ENCODE assay signal across 1 cellular context in genomic region chr3:50759015-50759414, GRCh38.
TF ChIP-seq lines count a peak whose summit lies in the region.

No MANE protein-coding gene starts in this region.

TF ChIP-seq in HepG2, 621 proteins besides CTCF, POLR2A, EP300 and RAD21 (continued from another document):
- TF ChIP-seq ZXDC (CRISPR knock-in tag; IDR thresholded peaks at IDR 0.05) = no peak
- TF ChIP-seq NPAS2 (CRISPR knock-in tag; IDR thresholded peaks at IDR 0.05; ENCODE audit: borderline replicate concordance) = no peak
- TF ChIP-seq SNAI1 (CRISPR knock-in tag; IDR thresholded peaks at IDR 0.05; ENCODE audit: borderline replicate concordance) = no peak
- no peak for TF ChIP-seq ZNF441 (CRISPR knock-in tag; IDR thresholded peaks at IDR 0.05; ENCODE audit: borderline replicate concordance)
- no peak for TF ChIP-seq ZSCAN31 (CRISPR knock-in tag; IDR thresholded peaks at IDR 0.05; ENCODE audit: low read depth)
- no peak for TF ChIP-seq CAMTA2 (CRISPR knock-in tag; IDR thresholded peaks at IDR 0.05; ENCODE audit: borderline replicate concordance)
- no peak for TF ChIP-seq SUZ12 (IDR thresholded peaks at IDR 0.05; ENCODE audit: low read depth, low read length)
- no peak for TF ChIP-seq ATF1 (CRISPR knock-in tag; IDR thresholded peaks at IDR 0.05)
- no peak for TF ChIP-seq SNRNP70 (IDR thresholded peaks at IDR 0.05; ENCODE audit: low read depth, low read length)
- no peak for TF ChIP-seq ZNF790 (CRISPR knock-in tag; IDR thresholded peaks at IDR 0.05; ENCODE audit: borderline replicate concordance)
TF ChIP-seq in HepG2: peak in this region for 0.
